Comparison of ENCODE assay signal across 9 cellular contexts in genomic region chr6:167113935-167114910, GRCh38. TPM values are rescaled to one million over a fixed set of nuclear protein-coding genes. Genes with fewer than 3 reads are reported as not detected.
DNase-seq lines count a peak whose midpoint lies in the region; ATAC-seq and TF ChIP-seq lines count a peak whose summit lies in the region.
"Had no signal": no experiment of that assay in that cellular context is flagged by ENCODE, and none has a peak within 500 bp of the region (broad histone marks: within the 10 kb centered on the region; RNA-seq: fewer than 3 reads in every experiment).

No MANE protein-coding gene starts in this region.

- no peaks in the 10 kb centered on the region for H4K20me1 ChIP-seq in OCI-LY1 (ENCODE audit: insufficient read depth, low read length)

- no peaks in the 10 kb centered on the region for H3K36me3 ChIP-seq in OCI-LY1 (ENCODE audit: insufficient read depth, low read length)
- H3K36me3 ChIP-seq in mucosa of rectum (ENCODE audit: control insufficient read depth in 2 of 2, insufficient read depth in 2 of 2, low read length in 2 of 2): no peaks in the 10 kb centered on the region
- no peaks in the 10 kb centered on the region for H3K36me3 ChIP-seq in psoas muscle (ENCODE audit: insufficient read depth in 1 of 2, low read depth in 1 of 2)

- no peaks in the 10 kb centered on the region for H3F3A ChIP-seq in OCI-LY1 (ENCODE audit: insufficient read depth, low read length)

- no peak overlapping the region for H2AFZ ChIP-seq in OCI-LY1 (ENCODE audit: low read length)

- no peak for TF ChIP-seq CTCF in OCI-LY1 (IDR thresholded peaks at IDR 0.05; ENCODE audit: low read length)
- no peak for TF ChIP-seq CTCF in psoas muscle (IDR thresholded peaks at IDR 0.05)

- peak; percentile 88 for ATAC-seq in GM18511 (IDR thresholded peaks at IDR 0.05; ENCODE audit: unreplicated experiment)
- peak; percentile 83 for ATAC-seq in GM21619 (IDR thresholded peaks at IDR 0.05; ENCODE audit: unreplicated experiment)
- no peak for ATAC-seq in psoas muscle

- intact Hi-C loops in psoas muscle (cut with DNase I): no loop called here

- DNase-seq in psoas muscle: no peak
- no peak for DNase-seq in COR-L47 (lab: John Stamatoyannopoulos, UW)
- no peak for DNase-seq in iPS-NIHi11 (ENCODE audit: low spot score)
- DNase-seq in DMS153 treated with DMSO at 0.1 percent for 48 hours (lab: John Stamatoyannopoulos, UW; ENCODE audit: unreplicated experiment): no peak

- no peaks in the 10 kb centered on the region for H3K79me2 ChIP-seq in OCI-LY1 (ENCODE audit: insufficient read depth, low read length)

- peak overlapping the region; percentile 61 for H3K4me2 ChIP-seq in OCI-LY1 (ENCODE audit: low read length)

- H3K9me3 ChIP-seq in OCI-LY1 (ENCODE audit: low read length) (no peaks in the 10 kb centered on the region), mucosa of rectum (ENCODE audit: control insufficient read depth in 2 of 2, low read length in 2 of 2) (no peaks in the 10 kb centered on the region), psoas muscle (no peaks in the 10 kb centered on the region)

- H3K4me1 ChIP-seq in OCI-LY1 (ENCODE audit: insufficient read depth, low read length, severe bottlenecking): peaks cover 35% of the 10 kb centered on the region
- peaks cover 0 to 2% of the 10 kb centered on the region in 2 donors for H3K4me1 ChIP-seq in mucosa of rectum (ENCODE audit: control insufficient read depth in 2 of 2, insufficient read depth in 2 of 2, low read length in 2 of 2)
- no peaks in the 10 kb centered on the region for H3K4me1 ChIP-seq in psoas muscle

- H3K4me3 ChIP-seq in OCI-LY1 (ENCODE audit: low read depth, low read length, poor library complexity, severe bottlenecking): peak overlapping the region; percentile 33
- no peak overlapping the region for H3K4me3 ChIP-seq in mucosa of rectum (ENCODE audit: low read length in 2 of 2)
- no peak overlapping the region for H3K4me3 ChIP-seq in psoas muscle

- WGBS in psoas muscle, 3 donors: 52 to 64% (median 52%) methylated on average over 25 of the region's 25 CpGs

- H3K27me3 ChIP-seq in OCI-LY1 (ENCODE audit: insufficient read depth, low read length) (peaks cover 16% of the 10 kb centered on the region; the same call in 1 of the 2 replicates), mucosa of rectum (ENCODE audit: control insufficient read depth in 2 of 2, insufficient read depth in 2 of 2, low read length in 2 of 2) (peaks cover 0 to 2% of the 10 kb centered on the region in 2 donors), psoas muscle (ENCODE audit: insufficient read depth in 3 of 3, low read length in 2 of 3) (peaks cover 0 to 30% (median 16%) of the 10 kb centered on the region in 3 donors)

- H3K27ac ChIP-seq in OCI-LY1 (ENCODE audit: low read depth, low read length, poor library complexity, severe bottlenecking): peak overlapping the region; percentile 40
- H3K27ac ChIP-seq in mucosa of rectum (ENCODE audit: low read depth in 2 of 2, low read length in 2 of 2): peak overlapping the region; percentile 38 to 64
- H3K27ac ChIP-seq in psoas muscle: no peak overlapping the region

- H3K9ac ChIP-seq in OCI-LY1 (ENCODE audit: low read length): no peak overlapping the region
- H3K9ac ChIP-seq in mucosa of rectum (ENCODE audit: low read depth in 1 of 2, low read length in 2 of 2): no peak overlapping the region

- no peaks in the 10 kb centered on the region for H3K9me2 ChIP-seq in OCI-LY1 (ENCODE audit: low read depth, low read length)

RNA-seq across cellular contexts. Expression of gene CCR6, which starts 8.7 kb away (rescaled TPM):
- total RNA-seq in psoas muscle: not detected
- polyA plus RNA-seq in psoas muscle: under 1 TPM in 2 of 3 donors, not detected in 1; 0.01 to 0.05 TPM

RNA-seq across cellular contexts. Expression of gene GPR31, which starts 43.6 kb away (rescaled TPM):
- total RNA-seq in psoas muscle: not detected
- not detected for polyA plus RNA-seq in psoas muscle
- total RNA-seq: HT1080 had no signal

Comparison
In these comparisons a context has a peak if more than half of its experiments do, and no peak if none do; other contexts are left out.
1. ATAC-seq: peak in GM18511 (single experiment) and GM21619 (single experiment); none in psoas muscle (0 of 4).